Comparison of ENCODE assay signal across 18 cellular contexts in the genomic region with DNA sequence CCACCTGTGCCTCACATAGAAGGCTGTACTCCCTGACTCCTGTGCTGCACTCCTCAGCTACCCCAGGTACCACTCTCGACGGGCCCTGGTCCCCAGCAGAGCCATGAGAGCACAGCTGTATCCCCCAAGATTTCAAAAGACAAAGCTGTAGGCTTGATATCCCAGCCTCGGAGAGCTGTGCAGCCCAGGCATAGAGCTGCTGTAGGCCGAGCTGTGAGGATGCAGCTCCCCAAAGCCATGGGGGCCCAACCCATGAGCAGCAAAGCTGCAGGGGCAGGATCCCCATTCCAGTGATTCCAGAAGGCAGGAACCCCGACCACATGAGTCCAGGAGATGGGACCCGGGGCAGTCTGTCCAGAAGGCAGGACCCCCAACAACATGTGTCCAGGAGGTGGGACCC.
DNase-seq lines count a peak whose midpoint lies in the region; ATAC-seq lines count a peak whose summit lies in the region.
"Had no signal": no experiment of that assay in that cellular context is flagged by ENCODE, and none has a peak within 500 bp of the region (broad histone marks: within the 10 kb centered on the region; RNA-seq: fewer than 3 reads in every experiment).

No MANE protein-coding gene starts in this region.

- H3K27me3 ChIP-seq in aorta (ENCODE audit: control insufficient read depth in 1 of 2, insufficient read depth in 2 of 2, low read length in 1 of 2): no peaks in the 10 kb centered on the region
- H3K27me3 ChIP-seq: BLaER1 had no signal

- no peaks in the 10 kb centered on the region for H3K9me3 ChIP-seq in aorta (ENCODE audit: control insufficient read depth, low read length)
- H3K9me3 ChIP-seq: Caco-2 had no signal

- no peaks in the 10 kb centered on the region for H3K4me1 Mint-ChIP-seq in stimulated activated naive CD8-positive, alpha-beta T cell treated with anti-CD3 and anti-CD28 coated beads, Interleukin-15, amount 100 ng/mL, for 72 hours
- H3K4me1 Mint-ChIP-seq in stimulated activated memory B cell treated with anti-CD40 and anti-IgM and Interleukin-4, amounts not matched to agents 10 μg/mL and 1 μg/mL and 100 μg/mL, for 72 hours: no peaks in the 10 kb centered on the region
- H3K4me1 Mint-ChIP-seq: B cell; CD4-positive, CD25-positive, alpha-beta regulatory T cell had no signal

- intact Hi-C loops in aorta (cut with DNase I): no loop called here

- 91 to 92% methylated on average over 6 of the region's 6 CpGs for WGBS in aorta, 2 donors

- no peak for DNase-seq in stimulated activated naive CD8-positive, alpha-beta T cell treated with anti-CD3 and anti-CD28 coated beads, Interleukin-15, amount 100 ng/mL, for 72 hours
- no peak for DNase-seq in stimulated activated naive CD8-positive, alpha-beta T cell treated with anti-CD3 and anti-CD28 coated beads, Interleukin-15, Interleukin-2, amounts not matched to agents 100 U/mL and 50 U/mL, for 24 hours
- DNase-seq in aorta: no peak
- no peak for DNase-seq in HCEC 1CT
- no peak for DNase-seq in effector CD8-positive, alpha-beta T cell (lab: John Stamatoyannopoulos, UW)
- DNase-seq: Caco-2; CD4-positive, CD25-positive, alpha-beta regulatory T cell; CD8-positive, alpha-beta T cell; DMS153; DND-41; GM23248; H7 had no signal

- peaks cover 6% of the 10 kb centered on the region for H3K27me3 Mint-ChIP-seq in stimulated activated naive CD8-positive, alpha-beta T cell treated with anti-CD3 and anti-CD28 coated beads, Interleukin-15, amount 100 ng/mL, for 72 hours
- H3K27me3 Mint-ChIP-seq in stimulated activated memory B cell treated with anti-CD40 and anti-IgM and Interleukin-4, amounts not matched to agents 10 μg/mL and 1 μg/mL and 100 μg/mL, for 72 hours: no peaks in the 10 kb centered on the region
- H3K27me3 Mint-ChIP-seq: B cell had no signal

- no peak overlapping the region for H3K27ac Mint-ChIP-seq in stimulated activated naive CD8-positive, alpha-beta T cell treated with anti-CD3 and anti-CD28 coated beads, Interleukin-15, amount 100 ng/mL, for 72 hours
- no peak overlapping the region for H3K27ac Mint-ChIP-seq in stimulated activated memory B cell treated with anti-CD40 and anti-IgM and Interleukin-4, amounts not matched to agents 10 μg/mL and 1 μg/mL and 100 μg/mL, for 72 hours
- H3K27ac Mint-ChIP-seq: B cell; CD4-positive, CD25-positive, alpha-beta regulatory T cell; CD8-positive, alpha-beta T cell had no signal

- ATAC-seq in stimulated activated naive CD8-positive, alpha-beta T cell treated with anti-CD3 and anti-CD28 coated beads, Interleukin-15, amount 100 ng/mL, for 72 hours: peak; percentile 35
- ATAC-seq in stimulated activated naive CD8-positive, alpha-beta T cell treated with anti-CD3 and anti-CD28 coated beads, Interleukin-15, Interleukin-2, amounts not matched to agents 100 U/mL and 50 U/mL, for 24 hours: no peak
- peak; percentile 39 for ATAC-seq in stimulated activated memory B cell treated with anti-CD40 and anti-IgM and Interleukin-4, amounts not matched to agents 10 μg/mL and 1 μg/mL and 100 μg/mL, for 72 hours
- peak; percentile 34 for ATAC-seq in aorta (ENCODE audit: low FRiP score)
- ATAC-seq: CD8-positive, alpha-beta T cell; HCT116 had no signal

- no peak overlapping the region for H3K4me3 Mint-ChIP-seq in stimulated activated naive CD8-positive, alpha-beta T cell treated with anti-CD3 and anti-CD28 coated beads, Interleukin-15, amount 100 ng/mL, for 72 hours
- H3K4me3 Mint-ChIP-seq in stimulated activated memory B cell treated with anti-CD40 and anti-IgM and Interleukin-4, amounts not matched to agents 10 μg/mL and 1 μg/mL and 100 μg/mL, for 72 hours: no peak overlapping the region
- H3K4me3 Mint-ChIP-seq: B cell; CD4-positive, CD25-positive, alpha-beta regulatory T cell; CD8-positive, alpha-beta T cell had no signal

- H3K9me3 Mint-ChIP-seq in stimulated activated naive CD8-positive, alpha-beta T cell treated with anti-CD3 and anti-CD28 coated beads, Interleukin-15, amount 100 ng/mL, for 72 hours: peaks cover 0 to 6% of the 10 kb centered on the region in 2 donors
- H3K9me3 Mint-ChIP-seq in stimulated activated memory B cell treated with anti-CD40 and anti-IgM and Interleukin-4, amounts not matched to agents 10 μg/mL and 1 μg/mL and 100 μg/mL, for 72 hours: no peaks in the 10 kb centered on the region
- H3K9me3 Mint-ChIP-seq: CD8-positive, alpha-beta T cell had no signal

- H3K27ac ChIP-seq in aorta (ENCODE audit: low read depth in 1 of 2, low read length in 2 of 2): no peak overlapping the region
- H3K27ac ChIP-seq: 22Rv1, BLaER1, C4-2B, GM23248 had no signal

- H3K36me3 ChIP-seq in aorta (ENCODE audit: control insufficient read depth in 1 of 2, insufficient read depth in 2 of 2, low read length in 1 of 2): no peaks in the 10 kb centered on the region
- H3K36me3 ChIP-seq: BLaER1 had no signal

- no peaks in the 10 kb centered on the region for H3K4me1 ChIP-seq in aorta (ENCODE audit: control insufficient read depth in 1 of 2, insufficient read depth in 2 of 2, low read length in 2 of 2)
- H3K4me1 ChIP-seq: BLaER1, Caco-2 had no signal

- no peak overlapping the region for H3K4me3 ChIP-seq in aorta (ENCODE audit: low read length in 2 of 2)
- H3K4me3 ChIP-seq: BLaER1, GM23248 had no signal

- H3K36me3 Mint-ChIP-seq in stimulated activated memory B cell treated with anti-CD40 and anti-IgM and Interleukin-4, amounts not matched to agents 10 μg/mL and 1 μg/mL and 100 μg/mL, for 72 hours: no peaks in the 10 kb centered on the region
- H3K36me3 Mint-ChIP-seq: CD4-positive, CD25-positive, alpha-beta regulatory T cell; CD8-positive, alpha-beta T cell had no signal
